1 cellular context compared by ENCODE assay signal in the genomic region with DNA sequence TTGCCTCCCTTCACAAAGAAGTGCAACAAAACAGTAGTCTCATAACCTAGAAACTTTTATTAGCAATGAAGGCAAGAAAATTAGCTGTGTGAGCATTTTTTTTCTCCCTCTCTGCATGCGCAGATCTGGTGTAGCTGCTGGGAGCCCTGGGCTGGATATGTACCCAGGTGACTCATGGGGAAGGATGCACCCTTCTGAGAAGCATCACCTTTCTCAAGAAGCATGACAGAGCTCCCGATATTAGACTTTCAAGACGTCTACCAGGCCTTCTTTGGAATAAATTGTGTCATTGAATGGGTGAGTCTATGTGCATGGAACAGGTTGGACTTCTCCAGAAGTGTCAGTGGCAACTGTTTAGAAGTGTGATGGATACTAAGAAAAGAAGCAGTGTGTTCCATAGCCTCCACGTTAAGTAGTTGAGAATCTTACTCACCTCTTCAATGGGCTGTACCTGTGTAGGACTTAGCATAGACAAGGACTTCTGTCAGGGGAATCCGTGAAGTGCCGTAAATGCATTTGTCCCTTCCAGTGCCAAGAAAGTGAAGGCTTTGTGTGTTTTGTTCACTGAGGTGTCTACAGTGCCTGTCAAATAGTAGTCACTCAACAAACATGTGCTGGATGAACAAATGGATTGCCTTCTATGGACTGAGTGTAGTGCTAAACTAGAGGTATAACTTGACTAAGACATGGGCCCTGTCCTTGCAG.
TF ChIP-seq lines count a peak whose summit lies in the region.

No MANE protein-coding gene starts in this region.

TF ChIP-seq in GM23338, 12 proteins besides CTCF, POLR2A, EP300 and RAD21 (continued from another document):
- TF ChIP-seq, protein P1, sequence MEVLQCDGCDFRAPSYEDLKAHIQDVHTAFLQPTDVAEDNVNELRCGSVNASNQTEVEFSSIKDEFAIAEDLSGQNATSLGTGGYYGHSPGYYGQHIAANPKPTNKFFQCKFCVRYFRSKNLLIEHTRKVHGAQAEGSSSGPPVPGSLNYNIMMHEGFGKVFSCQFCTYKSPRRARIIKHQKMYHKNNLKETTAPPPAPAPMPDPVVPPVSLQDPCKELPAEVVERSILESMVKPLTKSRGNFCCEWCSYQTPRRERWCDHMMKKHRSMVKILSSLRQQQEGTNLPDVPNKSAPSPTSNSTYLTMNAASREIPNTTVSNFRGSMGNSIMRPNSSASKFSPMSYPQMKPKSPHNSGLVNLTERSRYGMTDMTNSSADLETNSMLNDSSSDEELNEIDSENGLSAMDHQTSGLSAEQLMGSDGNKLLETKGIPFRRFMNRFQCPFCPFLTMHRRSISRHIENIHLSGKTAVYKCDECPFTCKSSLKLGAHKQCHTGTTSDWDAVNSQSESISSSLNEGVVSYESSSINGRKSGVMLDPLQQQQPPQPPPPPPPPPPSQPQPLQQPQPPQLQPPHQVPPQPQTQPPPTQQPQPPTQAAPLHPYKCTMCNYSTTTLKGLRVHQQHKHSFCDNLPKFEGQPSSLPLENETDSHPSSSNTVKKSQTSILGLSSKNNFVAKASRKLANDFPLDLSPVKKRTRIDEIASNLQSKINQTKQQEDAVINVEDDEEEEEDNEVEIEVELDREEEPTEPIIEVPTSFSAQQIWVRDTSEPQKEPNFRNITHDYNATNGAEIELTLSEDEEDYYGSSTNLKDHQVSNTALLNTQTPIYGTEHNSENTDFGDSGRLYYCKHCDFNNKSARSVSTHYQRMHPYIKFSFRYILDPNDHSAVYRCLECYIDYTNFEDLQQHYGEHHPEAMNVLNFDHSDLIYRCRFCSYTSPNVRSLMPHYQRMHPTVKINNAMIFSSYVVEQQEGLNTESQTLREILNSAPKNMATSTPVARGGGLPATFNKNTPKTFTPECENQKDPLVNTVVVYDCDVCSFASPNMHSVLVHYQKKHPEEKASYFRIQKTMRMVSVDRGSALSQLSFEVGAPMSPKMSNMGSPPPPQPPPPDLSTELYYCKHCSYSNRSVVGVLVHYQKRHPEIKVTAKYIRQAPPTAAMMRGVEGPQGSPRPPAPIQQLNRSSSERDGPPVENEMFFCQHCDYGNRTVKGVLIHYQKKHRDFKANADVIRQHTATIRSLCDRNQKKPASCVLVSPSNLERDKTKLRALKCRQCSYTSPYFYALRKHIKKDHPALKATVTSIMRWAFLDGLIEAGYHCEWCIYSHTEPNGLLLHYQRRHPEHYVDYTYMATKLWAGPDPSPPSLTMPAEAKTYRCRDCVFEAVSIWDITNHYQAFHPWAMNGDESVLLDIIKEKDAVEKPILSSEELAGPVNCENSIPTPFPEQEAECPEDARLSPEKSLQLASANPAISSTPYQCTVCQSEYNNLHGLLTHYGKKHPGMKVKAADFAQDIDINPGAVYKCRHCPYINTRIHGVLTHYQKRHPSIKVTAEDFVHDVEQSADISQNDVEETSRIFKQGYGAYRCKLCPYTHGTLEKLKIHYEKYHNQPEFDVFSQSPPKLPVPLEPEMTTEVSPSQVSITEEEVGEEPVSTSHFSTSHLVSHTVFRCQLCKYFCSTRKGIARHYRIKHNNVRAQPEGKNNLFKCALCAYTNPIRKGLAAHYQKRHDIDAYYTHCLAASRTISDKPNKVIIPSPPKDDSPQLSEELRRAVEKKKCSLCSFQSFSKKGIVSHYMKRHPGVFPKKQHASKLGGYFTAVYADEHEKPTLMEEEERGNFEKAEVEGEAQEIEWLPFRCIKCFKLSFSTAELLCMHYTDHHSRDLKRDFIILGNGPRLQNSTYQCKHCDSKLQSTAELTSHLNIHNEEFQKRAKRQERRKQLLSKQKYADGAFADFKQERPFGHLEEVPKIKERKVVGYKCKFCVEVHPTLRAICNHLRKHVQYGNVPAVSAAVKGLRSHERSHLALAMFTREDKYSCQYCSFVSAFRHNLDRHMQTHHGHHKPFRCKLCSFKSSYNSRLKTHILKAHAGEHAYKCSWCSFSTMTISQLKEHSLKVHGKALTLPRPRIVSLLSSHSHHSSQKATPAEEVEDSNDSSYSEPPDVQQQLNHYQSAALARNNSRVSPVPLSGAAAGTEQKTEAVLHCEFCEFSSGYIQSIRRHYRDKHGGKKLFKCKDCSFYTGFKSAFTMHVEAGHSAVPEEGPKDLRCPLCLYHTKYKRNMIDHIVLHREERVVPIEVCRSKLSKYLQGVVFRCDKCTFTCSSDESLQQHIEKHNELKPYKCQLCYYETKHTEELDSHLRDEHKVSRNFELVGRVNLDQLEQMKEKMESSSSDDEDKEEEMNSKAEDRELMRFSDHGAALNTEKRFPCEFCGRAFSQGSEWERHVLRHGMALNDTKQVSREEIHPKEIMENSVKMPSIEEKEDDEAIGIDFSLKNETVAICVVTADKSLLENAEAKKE (CRISPR knock-in tag; IDR thresholded peaks at IDR 0.05) = no peak
- TF ChIP-seq ZNF114 (CRISPR knock-in tag; IDR thresholded peaks at IDR 0.05) = no peak
- TF ChIP-seq CREB1 (CRISPR knock-in tag; IDR thresholded peaks at IDR 0.05; ENCODE audit: low read depth) = no peak
- TF ChIP-seq, protein P2, sequence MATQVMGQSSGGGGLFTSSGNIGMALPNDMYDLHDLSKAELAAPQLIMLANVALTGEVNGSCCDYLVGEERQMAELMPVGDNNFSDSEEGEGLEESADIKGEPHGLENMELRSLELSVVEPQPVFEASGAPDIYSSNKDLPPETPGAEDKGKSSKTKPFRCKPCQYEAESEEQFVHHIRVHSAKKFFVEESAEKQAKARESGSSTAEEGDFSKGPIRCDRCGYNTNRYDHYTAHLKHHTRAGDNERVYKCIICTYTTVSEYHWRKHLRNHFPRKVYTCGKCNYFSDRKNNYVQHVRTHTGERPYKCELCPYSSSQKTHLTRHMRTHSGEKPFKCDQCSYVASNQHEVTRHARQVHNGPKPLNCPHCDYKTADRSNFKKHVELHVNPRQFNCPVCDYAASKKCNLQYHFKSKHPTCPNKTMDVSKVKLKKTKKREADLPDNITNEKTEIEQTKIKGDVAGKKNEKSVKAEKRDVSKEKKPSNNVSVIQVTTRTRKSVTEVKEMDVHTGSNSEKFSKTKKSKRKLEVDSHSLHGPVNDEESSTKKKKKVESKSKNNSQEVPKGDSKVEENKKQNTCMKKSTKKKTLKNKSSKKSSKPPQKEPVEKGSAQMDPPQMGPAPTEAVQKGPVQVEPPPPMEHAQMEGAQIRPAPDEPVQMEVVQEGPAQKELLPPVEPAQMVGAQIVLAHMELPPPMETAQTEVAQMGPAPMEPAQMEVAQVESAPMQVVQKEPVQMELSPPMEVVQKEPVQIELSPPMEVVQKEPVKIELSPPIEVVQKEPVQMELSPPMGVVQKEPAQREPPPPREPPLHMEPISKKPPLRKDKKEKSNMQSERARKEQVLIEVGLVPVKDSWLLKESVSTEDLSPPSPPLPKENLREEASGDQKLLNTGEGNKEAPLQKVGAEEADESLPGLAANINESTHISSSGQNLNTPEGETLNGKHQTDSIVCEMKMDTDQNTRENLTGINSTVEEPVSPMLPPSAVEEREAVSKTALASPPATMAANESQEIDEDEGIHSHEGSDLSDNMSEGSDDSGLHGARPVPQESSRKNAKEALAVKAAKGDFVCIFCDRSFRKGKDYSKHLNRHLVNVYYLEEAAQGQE (IDR thresholded peaks at IDR 0.05; ENCODE audit: unreplicated experiment) = no peak
- no peak for TF ChIP-seq EZH2 (IDR thresholded peaks at IDR 0.05; ENCODE audit: low read depth, unreplicated experiment)
- TF ChIP-seq, protein P3, sequence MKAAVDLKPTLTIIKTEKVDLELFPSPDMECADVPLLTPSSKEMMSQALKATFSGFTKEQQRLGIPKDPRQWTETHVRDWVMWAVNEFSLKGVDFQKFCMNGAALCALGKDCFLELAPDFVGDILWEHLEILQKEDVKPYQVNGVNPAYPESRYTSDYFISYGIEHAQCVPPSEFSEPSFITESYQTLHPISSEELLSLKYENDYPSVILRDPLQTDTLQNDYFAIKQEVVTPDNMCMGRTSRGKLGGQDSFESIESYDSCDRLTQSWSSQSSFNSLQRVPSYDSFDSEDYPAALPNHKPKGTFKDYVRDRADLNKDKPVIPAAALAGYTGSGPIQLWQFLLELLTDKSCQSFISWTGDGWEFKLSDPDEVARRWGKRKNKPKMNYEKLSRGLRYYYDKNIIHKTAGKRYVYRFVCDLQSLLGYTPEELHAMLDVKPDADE (IDR thresholded peaks at IDR 0.05) = no peak
- no peak for TF ChIP-seq NANOG (IDR thresholded peaks at IDR 0.05; ENCODE audit: borderline replicate concordance)
- TF ChIP-seq EZH2phosphoT487 (IDR thresholded peaks at IDR 0.05; ENCODE audit: unreplicated experiment) = no peak
- TF ChIP-seq JUNB (IDR thresholded peaks at IDR 0.05; ENCODE audit: unreplicated experiment) = no peak
- TF ChIP-seq ZNF331 (CRISPR knock-in tag; IDR thresholded peaks at IDR 0.05; ENCODE audit: low read depth) = no peak
- TF ChIP-seq STAT1 (IDR thresholded peaks at IDR 0.05; ENCODE audit: unreplicated experiment) = no peak
